In genomic region chr14:72553656-72554055, GRCh38 we compare ENCODE assay signal across 24 cellular contexts.
"Had no signal": no experiment of that assay in that cellular context is flagged by ENCODE, and none has a peak within 500 bp of the region (broad histone marks: within the 10 kb centered on the region; RNA-seq: fewer than 3 reads in every experiment).

No MANE protein-coding gene starts in this region.

- DNase-seq: activated CD4-positive, alpha-beta memory T cell treated with anti-CD3 and anti-CD28 coated beads, Interleukin-2, amount 10 ng/mL, durations not matched to agents 7 days and 5 days; activated CD4-positive, alpha-beta T cell treated with anti-CD3 and anti-CD28 coated beads, Interleukin-2, amount 10 ng/mL, durations not matched to agents 7 days and 5 days; activated CD4-positive, CD25-positive, alpha-beta regulatory T cell treated with anti-CD3 and anti-CD28 coated beads, Interleukin-2, amount 50 U/mL, for 72 hours; activated CD8-positive, alpha-beta memory T cell treated with anti-CD3 and anti-CD28 coated beads, Interleukin-2, amount 50 U/mL, for 48 hours; activated gamma-delta T cell; activated naive CD4-positive, alpha-beta T cell treated with anti-CD3 and anti-CD28 coated beads, Interleukin-2, amount 10 ng/mL, durations not matched to agents 7 days and 5 days; activated naive CD8-positive, alpha-beta T cell treated with anti-CD3 and anti-CD28 coated beads, Interleukin-2, amount 10 ng/mL, durations not matched to agents 7 days and 5 days; activated T-cell treated with anti-CD3 and anti-CD28 coated beads, Interleukin-2, amount 50 U/mL, for 24 hours; brain microvascular endothelial cell; effector CD4-positive, alpha-beta T cell; foreskin melanocyte; islet precursor cell; left ventricle myocardium inferior; mesendoderm; right lobe of liver; stimulated activated CD4-positive, alpha-beta T cell treated with anti-CD3 and anti-CD28 coated beads, Interleukin-12 subunit alpha, Interleukin-12 subunit beta, amount 100 ng/mL, for 4 hours; stimulated activated CD4-positive, alpha-beta T cell treated with anti-CD3 and anti-CD28 coated beads, Interleukin-4, amount 100 ng/mL, for 1 hour; stimulated activated naive CD8-positive, alpha-beta T cell treated with anti-CD3 and anti-CD28 coated beads, Interleukin-15, Interleukin-2, amounts not matched to agents 100 U/mL and 50 U/mL, for 24 hours; T-helper 17 cell; testis; upper lobe of left lung had no signal

- H3K4me3 ChIP-seq: left ventricle myocardium inferior, lung, right lobe of liver, skin epidermis, testis, upper lobe of left lung, vagina had no signal
